1 cellular context compared by ENCODE assay signal in genomic region chr7:2555121-2556052, GRCh38.
A peak's percentile ranks its signal among the peaks of the same experiment; 100 is the strongest.
TF ChIP-seq lines count a peak whose summit lies in the region.

BRAT1 (minus strand) TSS chr7:2555524; CDS start chr7:2554431, 1,093 bp downstream.

TF ChIP-seq in WTC11, 78 proteins besides CTCF, POLR2A, EP300 and RAD21 (continued from another document and continues in another):
- TF ChIP-seq ZNF281 (CRISPR knock-in tag; IDR thresholded peaks at IDR 0.05), result no peak
- TF ChIP-seq ZNF512 (CRISPR knock-in tag; IDR thresholded peaks at IDR 0.05; ENCODE audit: borderline replicate concordance), result no peak
- TF ChIP-seq JAZF1 (CRISPR knock-in tag; IDR thresholded peaks at IDR 0.05), result no peak
- peak; percentile 38; the same call in 1 of the 2 replicates for TF ChIP-seq MAX (CRISPR knock-in tag; IDR thresholded peaks at IDR 0.05)
- no peak for TF ChIP-seq ZBTB21 (CRISPR knock-in tag; IDR thresholded peaks at IDR 0.05; ENCODE audit: borderline replicate concordance)
- TF ChIP-seq ZNF121 (CRISPR knock-in tag; IDR thresholded peaks at IDR 0.05), result no peak; the same call in 1 of the 2 replicates
- TF ChIP-seq RELA (CRISPR knock-in tag; IDR thresholded peaks at IDR 0.05; ENCODE audit: borderline replicate concordance), result no peak
- TF ChIP-seq, protein P1, sequence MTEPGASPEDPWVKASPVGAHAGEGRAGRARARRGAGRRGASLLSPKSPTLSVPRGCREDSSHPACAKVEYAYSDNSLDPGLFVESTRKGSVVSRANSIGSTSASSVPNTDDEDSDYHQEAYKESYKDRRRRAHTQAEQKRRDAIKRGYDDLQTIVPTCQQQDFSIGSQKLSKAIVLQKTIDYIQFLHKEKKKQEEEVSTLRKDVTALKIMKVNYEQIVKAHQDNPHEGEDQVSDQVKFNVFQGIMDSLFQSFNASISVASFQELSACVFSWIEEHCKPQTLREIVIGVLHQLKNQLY (CRISPR knock-in tag; IDR thresholded peaks at IDR 0.05), result no peak
- no peak for TF ChIP-seq NFATC4 (CRISPR knock-in tag; IDR thresholded peaks at IDR 0.05)
- no peak for TF ChIP-seq ZNF138 (CRISPR knock-in tag; conservative IDR thresholded peaks at IDR 0.05)
- no peak for TF ChIP-seq ATF6 (CRISPR knock-in tag; IDR thresholded peaks at IDR 0.05)
- TF ChIP-seq TEAD1 (CRISPR knock-in tag; IDR thresholded peaks at IDR 0.05), result no peak
- TF ChIP-seq GABPB1 (CRISPR knock-in tag; IDR thresholded peaks at IDR 0.05), result no peak
- TF ChIP-seq, protein P2, sequence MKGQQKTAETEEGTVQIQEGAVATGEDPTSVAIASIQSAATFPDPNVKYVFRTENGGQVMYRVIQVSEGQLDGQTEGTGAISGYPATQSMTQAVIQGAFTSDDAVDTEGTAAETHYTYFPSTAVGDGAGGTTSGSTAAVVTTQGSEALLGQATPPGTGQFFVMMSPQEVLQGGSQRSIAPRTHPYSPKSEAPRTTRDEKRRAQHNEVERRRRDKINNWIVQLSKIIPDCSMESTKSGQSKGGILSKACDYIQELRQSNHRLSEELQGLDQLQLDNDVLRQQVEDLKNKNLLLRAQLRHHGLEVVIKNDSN (CRISPR knock-in tag; IDR thresholded peaks at IDR 0.05), result no peak
- no peak for TF ChIP-seq RORB (CRISPR knock-in tag; IDR thresholded peaks at IDR 0.05)
- no peak for TF ChIP-seq ZSCAN18 (CRISPR knock-in tag; IDR thresholded peaks at IDR 0.05)
- TF ChIP-seq, protein P3, sequence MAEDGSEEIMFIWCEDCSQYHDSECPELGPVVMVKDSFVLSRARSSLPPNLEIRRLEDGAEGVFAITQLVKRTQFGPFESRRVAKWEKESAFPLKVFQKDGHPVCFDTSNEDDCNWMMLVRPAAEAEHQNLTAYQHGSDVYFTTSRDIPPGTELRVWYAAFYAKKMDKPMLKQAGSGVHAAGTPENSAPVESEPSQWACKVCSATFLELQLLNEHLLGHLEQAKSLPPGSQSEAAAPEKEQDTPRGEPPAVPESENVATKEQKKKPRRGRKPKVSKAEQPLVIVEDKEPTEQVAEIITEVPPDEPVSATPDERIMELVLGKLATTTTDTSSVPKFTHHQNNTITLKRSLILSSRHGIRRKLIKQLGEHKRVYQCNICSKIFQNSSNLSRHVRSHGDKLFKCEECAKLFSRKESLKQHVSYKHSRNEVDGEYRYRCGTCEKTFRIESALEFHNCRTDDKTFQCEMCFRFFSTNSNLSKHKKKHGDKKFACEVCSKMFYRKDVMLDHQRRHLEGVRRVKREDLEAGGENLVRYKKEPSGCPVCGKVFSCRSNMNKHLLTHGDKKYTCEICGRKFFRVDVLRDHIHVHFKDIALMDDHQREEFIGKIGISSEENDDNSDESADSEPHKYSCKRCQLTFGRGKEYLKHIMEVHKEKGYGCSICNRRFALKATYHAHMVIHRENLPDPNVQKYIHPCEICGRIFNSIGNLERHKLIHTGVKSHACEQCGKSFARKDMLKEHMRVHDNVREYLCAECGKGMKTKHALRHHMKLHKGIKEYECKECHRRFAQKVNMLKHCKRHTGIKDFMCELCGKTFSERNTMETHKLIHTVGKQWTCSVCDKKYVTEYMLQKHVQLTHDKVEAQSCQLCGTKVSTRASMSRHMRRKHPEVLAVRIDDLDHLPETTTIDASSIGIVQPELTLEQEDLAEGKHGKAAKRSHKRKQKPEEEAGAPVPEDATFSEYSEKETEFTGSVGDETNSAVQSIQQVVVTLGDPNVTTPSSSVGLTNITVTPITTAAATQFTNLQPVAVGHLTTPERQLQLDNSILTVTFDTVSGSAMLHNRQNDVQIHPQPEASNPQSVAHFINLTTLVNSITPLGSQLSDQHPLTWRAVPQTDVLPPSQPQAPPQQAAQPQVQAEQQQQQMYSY (CRISPR knock-in tag; IDR thresholded peaks at IDR 0.05), result peak; percentile 62
- no peak for TF ChIP-seq ZNF396 (CRISPR knock-in tag; IDR thresholded peaks at IDR 0.05; ENCODE audit: borderline replicate concordance)
- peak; percentile 46 for TF ChIP-seq FOXK1 (CRISPR knock-in tag; IDR thresholded peaks at IDR 0.05)
- peak; percentile 75 for TF ChIP-seq ETV6 (CRISPR knock-in tag; IDR thresholded peaks at IDR 0.05)
- no peak for TF ChIP-seq ZNF317 (CRISPR knock-in tag; IDR thresholded peaks at IDR 0.05; ENCODE audit: borderline replicate concordance, low read depth)
- TF ChIP-seq OVOL2 (CRISPR knock-in tag; IDR thresholded peaks at IDR 0.05; ENCODE audit: borderline replicate concordance), result no peak
- TF ChIP-seq, protein P4, sequence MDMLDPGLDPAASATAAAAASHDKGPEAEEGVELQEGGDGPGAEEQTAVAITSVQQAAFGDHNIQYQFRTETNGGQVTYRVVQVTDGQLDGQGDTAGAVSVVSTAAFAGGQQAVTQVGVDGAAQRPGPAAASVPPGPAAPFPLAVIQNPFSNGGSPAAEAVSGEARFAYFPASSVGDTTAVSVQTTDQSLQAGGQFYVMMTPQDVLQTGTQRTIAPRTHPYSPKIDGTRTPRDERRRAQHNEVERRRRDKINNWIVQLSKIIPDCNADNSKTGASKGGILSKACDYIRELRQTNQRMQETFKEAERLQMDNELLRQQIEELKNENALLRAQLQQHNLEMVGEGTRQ (CRISPR knock-in tag; IDR thresholded peaks at IDR 0.05), result no peak
- no peak for TF ChIP-seq MXD4 (CRISPR knock-in tag; IDR thresholded peaks at IDR 0.05; ENCODE audit: borderline replicate concordance)
- no peak for TF ChIP-seq EMX1 (CRISPR knock-in tag; IDR thresholded peaks at IDR 0.05)
- TF ChIP-seq, protein P5, sequence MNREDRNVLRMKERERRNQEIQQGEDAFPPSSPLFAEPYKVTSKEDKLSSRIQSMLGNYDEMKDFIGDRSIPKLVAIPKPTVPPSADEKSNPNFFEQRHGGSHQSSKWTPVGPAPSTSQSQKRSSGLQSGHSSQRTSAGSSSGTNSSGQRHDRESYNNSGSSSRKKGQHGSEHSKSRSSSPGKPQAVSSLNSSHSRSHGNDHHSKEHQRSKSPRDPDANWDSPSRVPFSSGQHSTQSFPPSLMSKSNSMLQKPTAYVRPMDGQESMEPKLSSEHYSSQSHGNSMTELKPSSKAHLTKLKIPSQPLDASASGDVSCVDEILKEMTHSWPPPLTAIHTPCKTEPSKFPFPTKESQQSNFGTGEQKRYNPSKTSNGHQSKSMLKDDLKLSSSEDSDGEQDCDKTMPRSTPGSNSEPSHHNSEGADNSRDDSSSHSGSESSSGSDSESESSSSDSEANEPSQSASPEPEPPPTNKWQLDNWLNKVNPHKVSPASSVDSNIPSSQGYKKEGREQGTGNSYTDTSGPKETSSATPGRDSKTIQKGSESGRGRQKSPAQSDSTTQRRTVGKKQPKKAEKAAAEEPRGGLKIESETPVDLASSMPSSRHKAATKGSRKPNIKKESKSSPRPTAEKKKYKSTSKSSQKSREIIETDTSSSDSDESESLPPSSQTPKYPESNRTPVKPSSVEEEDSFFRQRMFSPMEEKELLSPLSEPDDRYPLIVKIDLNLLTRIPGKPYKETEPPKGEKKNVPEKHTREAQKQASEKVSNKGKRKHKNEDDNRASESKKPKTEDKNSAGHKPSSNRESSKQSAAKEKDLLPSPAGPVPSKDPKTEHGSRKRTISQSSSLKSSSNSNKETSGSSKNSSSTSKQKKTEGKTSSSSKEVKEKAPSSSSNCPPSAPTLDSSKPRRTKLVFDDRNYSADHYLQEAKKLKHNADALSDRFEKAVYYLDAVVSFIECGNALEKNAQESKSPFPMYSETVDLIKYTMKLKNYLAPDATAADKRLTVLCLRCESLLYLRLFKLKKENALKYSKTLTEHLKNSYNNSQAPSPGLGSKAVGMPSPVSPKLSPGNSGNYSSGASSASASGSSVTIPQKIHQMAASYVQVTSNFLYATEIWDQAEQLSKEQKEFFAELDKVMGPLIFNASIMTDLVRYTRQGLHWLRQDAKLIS (CRISPR knock-in tag; IDR thresholded peaks at IDR 0.05; ENCODE audit: borderline replicate concordance), result no peak
- TF ChIP-seq ATF2 (CRISPR knock-in tag; IDR thresholded peaks at IDR 0.05; ENCODE audit: borderline replicate concordance, low read depth), result no peak
- TF ChIP-seq JUN (CRISPR knock-in tag; IDR thresholded peaks at IDR 0.05), result peak; percentile 9; the same call in 1 of the 2 replicates
- TF ChIP-seq, protein P6, sequence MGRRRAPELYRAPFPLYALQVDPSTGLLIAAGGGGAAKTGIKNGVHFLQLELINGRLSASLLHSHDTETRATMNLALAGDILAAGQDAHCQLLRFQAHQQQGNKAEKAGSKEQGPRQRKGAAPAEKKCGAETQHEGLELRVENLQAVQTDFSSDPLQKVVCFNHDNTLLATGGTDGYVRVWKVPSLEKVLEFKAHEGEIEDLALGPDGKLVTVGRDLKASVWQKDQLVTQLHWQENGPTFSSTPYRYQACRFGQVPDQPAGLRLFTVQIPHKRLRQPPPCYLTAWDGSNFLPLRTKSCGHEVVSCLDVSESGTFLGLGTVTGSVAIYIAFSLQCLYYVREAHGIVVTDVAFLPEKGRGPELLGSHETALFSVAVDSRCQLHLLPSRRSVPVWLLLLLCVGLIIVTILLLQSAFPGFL (CRISPR knock-in tag; IDR thresholded peaks at IDR 0.05; ENCODE audit: borderline replicate concordance), result no peak
- TF ChIP-seq SP1 (CRISPR knock-in tag; conservative IDR thresholded peaks at IDR 0.05), result peak; percentile 90
- TF ChIP-seq SMAD4 (CRISPR knock-in tag; IDR thresholded peaks at IDR 0.05), result no peak
- TF ChIP-seq CDX4 (CRISPR knock-in tag; IDR thresholded peaks at IDR 0.05; ENCODE audit: borderline replicate concordance), result no peak
- no peak for TF ChIP-seq NFYB (CRISPR knock-in tag; conservative IDR thresholded peaks at IDR 0.05; ENCODE audit: low read depth)
- no peak for TF ChIP-seq ZNF416 (CRISPR knock-in tag; IDR thresholded peaks at IDR 0.05)
- no peak for TF ChIP-seq FOXP1 (CRISPR knock-in tag; IDR thresholded peaks at IDR 0.05; ENCODE audit: borderline replicate concordance)
